In the genomic region with DNA sequence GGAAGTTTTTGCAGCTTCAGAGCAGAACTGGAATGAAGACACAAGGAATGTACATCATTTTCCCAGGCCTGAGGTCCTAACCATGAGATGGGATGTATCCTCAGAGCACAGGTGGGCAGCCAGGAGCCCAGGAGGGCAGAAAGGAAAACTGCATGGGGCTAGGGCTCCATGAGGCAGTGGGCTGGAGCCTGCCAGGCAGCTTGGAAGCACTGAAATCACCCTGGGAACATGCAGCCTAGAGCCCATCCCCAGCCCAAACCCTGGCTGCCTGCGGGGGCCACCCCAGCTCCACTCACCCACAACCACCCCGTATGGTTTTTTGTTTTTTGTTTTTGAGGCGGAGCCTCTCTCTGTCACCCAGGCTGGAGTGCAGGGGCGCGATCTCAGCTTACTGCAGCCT, we compare ENCODE assay signal across 2 cellular contexts.
TF ChIP-seq lines count a peak whose summit lies in the region.

No MANE protein-coding gene starts in this region.

TF ChIP-seq in GM23338, 12 proteins besides CTCF, POLR2A, EP300 and RAD21 (continues in another document):
- TF ChIP-seq, protein P1, sequence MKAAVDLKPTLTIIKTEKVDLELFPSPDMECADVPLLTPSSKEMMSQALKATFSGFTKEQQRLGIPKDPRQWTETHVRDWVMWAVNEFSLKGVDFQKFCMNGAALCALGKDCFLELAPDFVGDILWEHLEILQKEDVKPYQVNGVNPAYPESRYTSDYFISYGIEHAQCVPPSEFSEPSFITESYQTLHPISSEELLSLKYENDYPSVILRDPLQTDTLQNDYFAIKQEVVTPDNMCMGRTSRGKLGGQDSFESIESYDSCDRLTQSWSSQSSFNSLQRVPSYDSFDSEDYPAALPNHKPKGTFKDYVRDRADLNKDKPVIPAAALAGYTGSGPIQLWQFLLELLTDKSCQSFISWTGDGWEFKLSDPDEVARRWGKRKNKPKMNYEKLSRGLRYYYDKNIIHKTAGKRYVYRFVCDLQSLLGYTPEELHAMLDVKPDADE (IDR thresholded peaks at IDR 0.05), result no peak
- TF ChIP-seq CREB1 (CRISPR knock-in tag; IDR thresholded peaks at IDR 0.05; ENCODE audit: low read depth) (no peak), ZNF331 (CRISPR knock-in tag; IDR thresholded peaks at IDR 0.05; ENCODE audit: low read depth) (no peak), EZH2 (IDR thresholded peaks at IDR 0.05; ENCODE audit: low read depth, unreplicated experiment) (no peak), JUNB (IDR thresholded peaks at IDR 0.05; ENCODE audit: unreplicated experiment) (no peak), ZNF114 (CRISPR knock-in tag; IDR thresholded peaks at IDR 0.05) (no peak), STAT1 (IDR thresholded peaks at IDR 0.05; ENCODE audit: unreplicated experiment) (no peak), NANOG (IDR thresholded peaks at IDR 0.05; ENCODE audit: borderline replicate concordance) (no peak)
- TF ChIP-seq, protein P2, sequence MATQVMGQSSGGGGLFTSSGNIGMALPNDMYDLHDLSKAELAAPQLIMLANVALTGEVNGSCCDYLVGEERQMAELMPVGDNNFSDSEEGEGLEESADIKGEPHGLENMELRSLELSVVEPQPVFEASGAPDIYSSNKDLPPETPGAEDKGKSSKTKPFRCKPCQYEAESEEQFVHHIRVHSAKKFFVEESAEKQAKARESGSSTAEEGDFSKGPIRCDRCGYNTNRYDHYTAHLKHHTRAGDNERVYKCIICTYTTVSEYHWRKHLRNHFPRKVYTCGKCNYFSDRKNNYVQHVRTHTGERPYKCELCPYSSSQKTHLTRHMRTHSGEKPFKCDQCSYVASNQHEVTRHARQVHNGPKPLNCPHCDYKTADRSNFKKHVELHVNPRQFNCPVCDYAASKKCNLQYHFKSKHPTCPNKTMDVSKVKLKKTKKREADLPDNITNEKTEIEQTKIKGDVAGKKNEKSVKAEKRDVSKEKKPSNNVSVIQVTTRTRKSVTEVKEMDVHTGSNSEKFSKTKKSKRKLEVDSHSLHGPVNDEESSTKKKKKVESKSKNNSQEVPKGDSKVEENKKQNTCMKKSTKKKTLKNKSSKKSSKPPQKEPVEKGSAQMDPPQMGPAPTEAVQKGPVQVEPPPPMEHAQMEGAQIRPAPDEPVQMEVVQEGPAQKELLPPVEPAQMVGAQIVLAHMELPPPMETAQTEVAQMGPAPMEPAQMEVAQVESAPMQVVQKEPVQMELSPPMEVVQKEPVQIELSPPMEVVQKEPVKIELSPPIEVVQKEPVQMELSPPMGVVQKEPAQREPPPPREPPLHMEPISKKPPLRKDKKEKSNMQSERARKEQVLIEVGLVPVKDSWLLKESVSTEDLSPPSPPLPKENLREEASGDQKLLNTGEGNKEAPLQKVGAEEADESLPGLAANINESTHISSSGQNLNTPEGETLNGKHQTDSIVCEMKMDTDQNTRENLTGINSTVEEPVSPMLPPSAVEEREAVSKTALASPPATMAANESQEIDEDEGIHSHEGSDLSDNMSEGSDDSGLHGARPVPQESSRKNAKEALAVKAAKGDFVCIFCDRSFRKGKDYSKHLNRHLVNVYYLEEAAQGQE (IDR thresholded peaks at IDR 0.05; ENCODE audit: unreplicated experiment), result no peak
- TF ChIP-seq, protein P3, sequence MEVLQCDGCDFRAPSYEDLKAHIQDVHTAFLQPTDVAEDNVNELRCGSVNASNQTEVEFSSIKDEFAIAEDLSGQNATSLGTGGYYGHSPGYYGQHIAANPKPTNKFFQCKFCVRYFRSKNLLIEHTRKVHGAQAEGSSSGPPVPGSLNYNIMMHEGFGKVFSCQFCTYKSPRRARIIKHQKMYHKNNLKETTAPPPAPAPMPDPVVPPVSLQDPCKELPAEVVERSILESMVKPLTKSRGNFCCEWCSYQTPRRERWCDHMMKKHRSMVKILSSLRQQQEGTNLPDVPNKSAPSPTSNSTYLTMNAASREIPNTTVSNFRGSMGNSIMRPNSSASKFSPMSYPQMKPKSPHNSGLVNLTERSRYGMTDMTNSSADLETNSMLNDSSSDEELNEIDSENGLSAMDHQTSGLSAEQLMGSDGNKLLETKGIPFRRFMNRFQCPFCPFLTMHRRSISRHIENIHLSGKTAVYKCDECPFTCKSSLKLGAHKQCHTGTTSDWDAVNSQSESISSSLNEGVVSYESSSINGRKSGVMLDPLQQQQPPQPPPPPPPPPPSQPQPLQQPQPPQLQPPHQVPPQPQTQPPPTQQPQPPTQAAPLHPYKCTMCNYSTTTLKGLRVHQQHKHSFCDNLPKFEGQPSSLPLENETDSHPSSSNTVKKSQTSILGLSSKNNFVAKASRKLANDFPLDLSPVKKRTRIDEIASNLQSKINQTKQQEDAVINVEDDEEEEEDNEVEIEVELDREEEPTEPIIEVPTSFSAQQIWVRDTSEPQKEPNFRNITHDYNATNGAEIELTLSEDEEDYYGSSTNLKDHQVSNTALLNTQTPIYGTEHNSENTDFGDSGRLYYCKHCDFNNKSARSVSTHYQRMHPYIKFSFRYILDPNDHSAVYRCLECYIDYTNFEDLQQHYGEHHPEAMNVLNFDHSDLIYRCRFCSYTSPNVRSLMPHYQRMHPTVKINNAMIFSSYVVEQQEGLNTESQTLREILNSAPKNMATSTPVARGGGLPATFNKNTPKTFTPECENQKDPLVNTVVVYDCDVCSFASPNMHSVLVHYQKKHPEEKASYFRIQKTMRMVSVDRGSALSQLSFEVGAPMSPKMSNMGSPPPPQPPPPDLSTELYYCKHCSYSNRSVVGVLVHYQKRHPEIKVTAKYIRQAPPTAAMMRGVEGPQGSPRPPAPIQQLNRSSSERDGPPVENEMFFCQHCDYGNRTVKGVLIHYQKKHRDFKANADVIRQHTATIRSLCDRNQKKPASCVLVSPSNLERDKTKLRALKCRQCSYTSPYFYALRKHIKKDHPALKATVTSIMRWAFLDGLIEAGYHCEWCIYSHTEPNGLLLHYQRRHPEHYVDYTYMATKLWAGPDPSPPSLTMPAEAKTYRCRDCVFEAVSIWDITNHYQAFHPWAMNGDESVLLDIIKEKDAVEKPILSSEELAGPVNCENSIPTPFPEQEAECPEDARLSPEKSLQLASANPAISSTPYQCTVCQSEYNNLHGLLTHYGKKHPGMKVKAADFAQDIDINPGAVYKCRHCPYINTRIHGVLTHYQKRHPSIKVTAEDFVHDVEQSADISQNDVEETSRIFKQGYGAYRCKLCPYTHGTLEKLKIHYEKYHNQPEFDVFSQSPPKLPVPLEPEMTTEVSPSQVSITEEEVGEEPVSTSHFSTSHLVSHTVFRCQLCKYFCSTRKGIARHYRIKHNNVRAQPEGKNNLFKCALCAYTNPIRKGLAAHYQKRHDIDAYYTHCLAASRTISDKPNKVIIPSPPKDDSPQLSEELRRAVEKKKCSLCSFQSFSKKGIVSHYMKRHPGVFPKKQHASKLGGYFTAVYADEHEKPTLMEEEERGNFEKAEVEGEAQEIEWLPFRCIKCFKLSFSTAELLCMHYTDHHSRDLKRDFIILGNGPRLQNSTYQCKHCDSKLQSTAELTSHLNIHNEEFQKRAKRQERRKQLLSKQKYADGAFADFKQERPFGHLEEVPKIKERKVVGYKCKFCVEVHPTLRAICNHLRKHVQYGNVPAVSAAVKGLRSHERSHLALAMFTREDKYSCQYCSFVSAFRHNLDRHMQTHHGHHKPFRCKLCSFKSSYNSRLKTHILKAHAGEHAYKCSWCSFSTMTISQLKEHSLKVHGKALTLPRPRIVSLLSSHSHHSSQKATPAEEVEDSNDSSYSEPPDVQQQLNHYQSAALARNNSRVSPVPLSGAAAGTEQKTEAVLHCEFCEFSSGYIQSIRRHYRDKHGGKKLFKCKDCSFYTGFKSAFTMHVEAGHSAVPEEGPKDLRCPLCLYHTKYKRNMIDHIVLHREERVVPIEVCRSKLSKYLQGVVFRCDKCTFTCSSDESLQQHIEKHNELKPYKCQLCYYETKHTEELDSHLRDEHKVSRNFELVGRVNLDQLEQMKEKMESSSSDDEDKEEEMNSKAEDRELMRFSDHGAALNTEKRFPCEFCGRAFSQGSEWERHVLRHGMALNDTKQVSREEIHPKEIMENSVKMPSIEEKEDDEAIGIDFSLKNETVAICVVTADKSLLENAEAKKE (CRISPR knock-in tag; IDR thresholded peaks at IDR 0.05), result no peak

TF ChIP-seq in H1, 55 proteins besides CTCF, POLR2A, EP300 and RAD21:
- TF ChIP-seq, protein P4, sequence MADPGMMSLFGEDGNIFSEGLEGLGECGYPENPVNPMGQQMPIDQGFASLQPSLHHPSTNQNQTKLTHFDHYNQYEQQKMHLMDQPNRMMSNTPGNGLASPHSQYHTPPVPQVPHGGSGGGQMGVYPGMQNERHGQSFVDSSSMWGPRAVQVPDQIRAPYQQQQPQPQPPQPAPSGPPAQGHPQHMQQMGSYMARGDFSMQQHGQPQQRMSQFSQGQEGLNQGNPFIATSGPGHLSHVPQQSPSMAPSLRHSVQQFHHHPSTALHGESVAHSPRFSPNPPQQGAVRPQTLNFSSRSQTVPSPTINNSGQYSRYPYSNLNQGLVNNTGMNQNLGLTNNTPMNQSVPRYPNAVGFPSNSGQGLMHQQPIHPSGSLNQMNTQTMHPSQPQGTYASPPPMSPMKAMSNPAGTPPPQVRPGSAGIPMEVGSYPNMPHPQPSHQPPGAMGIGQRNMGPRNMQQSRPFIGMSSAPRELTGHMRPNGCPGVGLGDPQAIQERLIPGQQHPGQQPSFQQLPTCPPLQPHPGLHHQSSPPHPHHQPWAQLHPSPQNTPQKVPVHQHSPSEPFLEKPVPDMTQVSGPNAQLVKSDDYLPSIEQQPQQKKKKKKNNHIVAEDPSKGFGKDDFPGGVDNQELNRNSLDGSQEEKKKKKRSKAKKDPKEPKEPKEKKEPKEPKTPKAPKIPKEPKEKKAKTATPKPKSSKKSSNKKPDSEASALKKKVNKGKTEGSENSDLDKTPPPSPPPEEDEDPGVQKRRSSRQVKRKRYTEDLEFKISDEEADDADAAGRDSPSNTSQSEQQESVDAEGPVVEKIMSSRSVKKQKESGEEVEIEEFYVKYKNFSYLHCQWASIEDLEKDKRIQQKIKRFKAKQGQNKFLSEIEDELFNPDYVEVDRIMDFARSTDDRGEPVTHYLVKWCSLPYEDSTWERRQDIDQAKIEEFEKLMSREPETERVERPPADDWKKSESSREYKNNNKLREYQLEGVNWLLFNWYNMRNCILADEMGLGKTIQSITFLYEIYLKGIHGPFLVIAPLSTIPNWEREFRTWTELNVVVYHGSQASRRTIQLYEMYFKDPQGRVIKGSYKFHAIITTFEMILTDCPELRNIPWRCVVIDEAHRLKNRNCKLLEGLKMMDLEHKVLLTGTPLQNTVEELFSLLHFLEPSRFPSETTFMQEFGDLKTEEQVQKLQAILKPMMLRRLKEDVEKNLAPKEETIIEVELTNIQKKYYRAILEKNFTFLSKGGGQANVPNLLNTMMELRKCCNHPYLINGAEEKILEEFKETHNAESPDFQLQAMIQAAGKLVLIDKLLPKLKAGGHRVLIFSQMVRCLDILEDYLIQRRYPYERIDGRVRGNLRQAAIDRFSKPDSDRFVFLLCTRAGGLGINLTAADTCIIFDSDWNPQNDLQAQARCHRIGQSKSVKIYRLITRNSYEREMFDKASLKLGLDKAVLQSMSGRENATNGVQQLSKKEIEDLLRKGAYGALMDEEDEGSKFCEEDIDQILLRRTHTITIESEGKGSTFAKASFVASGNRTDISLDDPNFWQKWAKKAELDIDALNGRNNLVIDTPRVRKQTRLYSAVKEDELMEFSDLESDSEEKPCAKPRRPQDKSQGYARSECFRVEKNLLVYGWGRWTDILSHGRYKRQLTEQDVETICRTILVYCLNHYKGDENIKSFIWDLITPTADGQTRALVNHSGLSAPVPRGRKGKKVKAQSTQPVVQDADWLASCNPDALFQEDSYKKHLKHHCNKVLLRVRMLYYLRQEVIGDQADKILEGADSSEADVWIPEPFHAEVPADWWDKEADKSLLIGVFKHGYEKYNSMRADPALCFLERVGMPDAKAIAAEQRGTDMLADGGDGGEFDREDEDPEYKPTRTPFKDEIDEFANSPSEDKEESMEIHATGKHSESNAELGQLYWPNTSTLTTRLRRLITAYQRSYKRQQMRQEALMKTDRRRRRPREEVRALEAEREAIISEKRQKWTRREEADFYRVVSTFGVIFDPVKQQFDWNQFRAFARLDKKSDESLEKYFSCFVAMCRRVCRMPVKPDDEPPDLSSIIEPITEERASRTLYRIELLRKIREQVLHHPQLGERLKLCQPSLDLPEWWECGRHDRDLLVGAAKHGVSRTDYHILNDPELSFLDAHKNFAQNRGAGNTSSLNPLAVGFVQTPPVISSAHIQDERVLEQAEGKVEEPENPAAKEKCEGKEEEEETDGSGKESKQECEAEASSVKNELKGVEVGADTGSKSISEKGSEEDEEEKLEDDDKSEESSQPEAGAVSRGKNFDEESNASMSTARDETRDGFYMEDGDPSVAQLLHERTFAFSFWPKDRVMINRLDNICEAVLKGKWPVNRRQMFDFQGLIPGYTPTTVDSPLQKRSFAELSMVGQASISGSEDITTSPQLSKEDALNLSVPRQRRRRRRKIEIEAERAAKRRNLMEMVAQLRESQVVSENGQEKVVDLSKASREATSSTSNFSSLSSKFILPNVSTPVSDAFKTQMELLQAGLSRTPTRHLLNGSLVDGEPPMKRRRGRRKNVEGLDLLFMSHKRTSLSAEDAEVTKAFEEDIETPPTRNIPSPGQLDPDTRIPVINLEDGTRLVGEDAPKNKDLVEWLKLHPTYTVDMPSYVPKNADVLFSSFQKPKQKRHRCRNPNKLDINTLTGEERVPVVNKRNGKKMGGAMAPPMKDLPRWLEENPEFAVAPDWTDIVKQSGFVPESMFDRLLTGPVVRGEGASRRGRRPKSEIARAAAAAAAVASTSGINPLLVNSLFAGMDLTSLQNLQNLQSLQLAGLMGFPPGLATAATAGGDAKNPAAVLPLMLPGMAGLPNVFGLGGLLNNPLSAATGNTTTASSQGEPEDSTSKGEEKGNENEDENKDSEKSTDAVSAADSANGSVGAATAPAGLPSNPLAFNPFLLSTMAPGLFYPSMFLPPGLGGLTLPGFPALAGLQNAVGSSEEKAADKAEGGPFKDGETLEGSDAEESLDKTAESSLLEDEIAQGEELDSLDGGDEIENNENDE (IDR thresholded peaks at IDR 0.05; ENCODE audit: insufficient replicate concordance, low read length), result no peak
TF ChIP-seq in H1: peak in this region for 0.
